Comparison of ENCODE assay signal across 14 cellular contexts in genomic region chr1:209876091-209876800, GRCh38. TPM values are rescaled to one million over a fixed set of nuclear protein-coding genes. Genes with fewer than 3 reads are reported as not detected.
DNase-seq lines count a peak whose midpoint lies in the region; TF ChIP-seq lines count a peak whose summit lies in the region.
"Had no signal": no experiment of that assay in that cellular context is flagged by ENCODE, and none has a peak within 500 bp of the region (broad histone marks: within the 10 kb centered on the region; RNA-seq: fewer than 3 reads in every experiment).

No MANE protein-coding gene starts in this region.

- no peak overlapping the region for H3K4me2 ChIP-seq in neuronal stem cell (ENCODE audit: insufficient read depth, low read length, poor library complexity, severe bottlenecking)
- H3K4me2 ChIP-seq in MM.1S (ENCODE audit: low read depth, low read length): no peak overlapping the region

- WGBS in neuronal stem cell (ENCODE audit: extremely low coverage in 2 of 2, insufficient read length in 2 of 2, insufficient replicate concordance in 1 of 2), 2 donors: no CpG with 5 or more reads among the region's 6 CpGs

- H4K8ac ChIP-seq in neuronal stem cell (ENCODE audit: low read depth, low read length): no peak overlapping the region

- H3K9me2 ChIP-seq in MM.1S (replicated peaks; ENCODE audit: insufficient read depth, low read length): no peaks in the 10 kb centered on the region

- H2AFZ ChIP-seq in neuronal stem cell (ENCODE audit: low read length): peak overlapping the region; percentile 60
- no peak overlapping the region for H2AFZ ChIP-seq in MM.1S (ENCODE audit: low read length)

- H3K9ac ChIP-seq in neuronal stem cell (ENCODE audit: low read depth, low read length, poor library complexity) (no peak overlapping the region), MM.1S (ENCODE audit: low read length) (no peak overlapping the region)
- H3K9ac ChIP-seq: parathyroid adenoma had no signal

- H4K91ac ChIP-seq in neuronal stem cell (ENCODE audit: low read depth, low read length, poor library complexity): no peak overlapping the region

- no peak overlapping the region for H2BK15ac ChIP-seq in neuronal stem cell (ENCODE audit: low read length)

- H3F3A ChIP-seq in MM.1S (ENCODE audit: insufficient read depth, low read length): no peaks in the 10 kb centered on the region

- H3K79me1 ChIP-seq in neuronal stem cell (ENCODE audit: low read depth, low read length): no peaks in the 10 kb centered on the region

- H3K18ac ChIP-seq in neuronal stem cell (ENCODE audit: low read length): no peak overlapping the region

- in situ Hi-C loops in astrocyte of the spinal cord (cut with HindIII; ENCODE audit: low sequenced_read_pairs): no loop called here

- DNase-seq in NCI-H1092 treated with DMSO at 0.1 percent for 48 hours (lab: John Stamatoyannopoulos, UW) (peak; percentile 69), NCI-H1092 (lab: John Stamatoyannopoulos, UW) (no peak), NCI-H1105 treated with DMSO at 0.1 percent for 48 hours (lab: John Stamatoyannopoulos, UW) (peak; percentile 78), astrocyte of the spinal cord (ENCODE audit: low read depth, low spot score) (peak; percentile 64), neuronal stem cell (ENCODE audit: low spot score) (no peak), T-helper 2 cell (no peak), MM.1S (no peak)
- DNase-seq in activated CD8-positive, alpha-beta memory T cell treated with anti-CD3 and anti-CD28 coated beads, Interleukin-2, amount 50 U/mL, for 4 hours: no peak
- DNase-seq: 8988T; activated CD4-positive, alpha-beta memory T cell treated with anti-CD3 and anti-CD28 coated beads, Interleukin-2, amount 10 ng/mL, durations not matched to agents 7 days and 5 days; activated naive CD4-positive, alpha-beta T cell treated with Interleukin-2 at 50 U/mL for 16 hours; esophagus squamous epithelium; transverse colon had no signal

- H3K23ac ChIP-seq in neuronal stem cell (ENCODE audit: low read depth, low read length, poor library complexity): no peak overlapping the region

- no peaks in the 10 kb centered on the region for H4K20me1 ChIP-seq in MM.1S (ENCODE audit: insufficient read depth, low read length)

- H3K79me2 ChIP-seq in MM.1S (ENCODE audit: low read length): no peaks in the 10 kb centered on the region
- H3K79me2 ChIP-seq: parathyroid adenoma had no signal

- no peak overlapping the region for H2BK120ac ChIP-seq in neuronal stem cell (ENCODE audit: low read depth, low read length)

- H3K27ac ChIP-seq in neuronal stem cell (replicated peaks; ENCODE audit: low read length): no peak overlapping the region
- no peak overlapping the region for H3K27ac ChIP-seq in MM.1S (ENCODE audit: low read length)
- H3K27ac ChIP-seq: esophagus squamous epithelium, parathyroid adenoma, transverse colon had no signal

- H3K4me3 ChIP-seq in astrocyte of the spinal cord (ENCODE audit: low read depth, low read length) (no peak overlapping the region), neuronal stem cell (ENCODE audit: low read length in 2 of 2) (no peak overlapping the region), MM.1S (ENCODE audit: low read length) (no peak overlapping the region)
- H3K4me3 ChIP-seq: esophagus squamous epithelium, transverse colon had no signal

- H2BK5ac ChIP-seq in neuronal stem cell (ENCODE audit: low read length): no peak overlapping the region

- H3K4me1 ChIP-seq in neuronal stem cell (ENCODE audit: control insufficient read depth in 2 of 2, insufficient read depth in 1 of 2, low read depth in 1 of 2, low read length in 2 of 2) (no peaks in the 10 kb centered on the region), MM.1S (ENCODE audit: low read length) (no peaks in the 10 kb centered on the region)
- H3K4me1 ChIP-seq: esophagus squamous epithelium, parathyroid adenoma, transverse colon had no signal

- no peak overlapping the region for H2AK5ac ChIP-seq in neuronal stem cell (ENCODE audit: low read depth, low read length)

- H3K27me3 ChIP-seq in neuronal stem cell (ENCODE audit: control insufficient read depth in 3 of 3, insufficient read depth in 3 of 3, low read depth in 1 of 3, low read length in 3 of 3) (peaks cover 0 to 3% (median 0%) of the 10 kb centered on the region in 3 experiments), MM.1S (replicated peaks; ENCODE audit: insufficient read depth, low read length) (no peaks in the 10 kb centered on the region)

- TF ChIP-seq CTCF in astrocyte of the spinal cord (IDR thresholded peaks at IDR 0.05; ENCODE audit: low read depth, low read length) (no peak), MM.1S (IDR thresholded peaks at IDR 0.05; ENCODE audit: low read length) (no peak)

- H2BK12ac ChIP-seq in neuronal stem cell (ENCODE audit: low read length): no peak overlapping the region

- H3K9me3 ChIP-seq in neuronal stem cell (replicated peaks in 1 of 2; ENCODE audit: control insufficient read depth in 2 of 2, insufficient read depth in 1 of 2, low read depth in 1 of 2, low read length in 2 of 2) (no peaks in the 10 kb centered on the region), MM.1S (replicated peaks; ENCODE audit: insufficient read depth, low read length) (no peaks in the 10 kb centered on the region)
- H3K9me3 ChIP-seq: esophagus squamous epithelium, transverse colon had no signal

- H3K4ac ChIP-seq in neuronal stem cell (ENCODE audit: low read length): no peak overlapping the region

- H3K36me3 ChIP-seq in neuronal stem cell (replicated peaks in 1 of 2; ENCODE audit: control insufficient read depth in 2 of 2, insufficient read depth in 2 of 2, low read length in 2 of 2) (no peaks in the 10 kb centered on the region), MM.1S (replicated peaks; ENCODE audit: insufficient read depth, low read length) (no peaks in the 10 kb centered on the region)
- H3K36me3 ChIP-seq: esophagus squamous epithelium, transverse colon had no signal

- H3K14ac ChIP-seq in neuronal stem cell (ENCODE audit: low read length): no peak overlapping the region

RNA-seq across cellular contexts. Expression of gene UTP25, which starts 48.5 kb away (rescaled TPM):
- polyA plus RNA-seq in neuronal stem cell (2013, experiment 1 of 2): 2.7 TPM
- 2.8 TPM for polyA plus RNA-seq in neuronal stem cell (2013, experiment 2 of 2)

Comparison
In these comparisons a context has a peak if more than half of its experiments do, and no peak if none do; other contexts are left out.
1. DNase-seq: peak in NCI-H1092 treated with DMSO at 0.1 percent for 48 hours (single experiment), NCI-H1105 treated with DMSO at 0.1 percent for 48 hours (single experiment) and astrocyte of the spinal cord (single experiment); none in NCI-H1092 (single experiment), neuronal stem cell (single experiment), T-helper 2 cell (0 of 5), activated CD8-positive, alpha-beta memory T cell treated with anti-CD3 and anti-CD28 coated beads, Interleukin-2, amount 50 U/mL, for 4 hours (single experiment) and MM.1S (single experiment).